In the genomic region with DNA sequence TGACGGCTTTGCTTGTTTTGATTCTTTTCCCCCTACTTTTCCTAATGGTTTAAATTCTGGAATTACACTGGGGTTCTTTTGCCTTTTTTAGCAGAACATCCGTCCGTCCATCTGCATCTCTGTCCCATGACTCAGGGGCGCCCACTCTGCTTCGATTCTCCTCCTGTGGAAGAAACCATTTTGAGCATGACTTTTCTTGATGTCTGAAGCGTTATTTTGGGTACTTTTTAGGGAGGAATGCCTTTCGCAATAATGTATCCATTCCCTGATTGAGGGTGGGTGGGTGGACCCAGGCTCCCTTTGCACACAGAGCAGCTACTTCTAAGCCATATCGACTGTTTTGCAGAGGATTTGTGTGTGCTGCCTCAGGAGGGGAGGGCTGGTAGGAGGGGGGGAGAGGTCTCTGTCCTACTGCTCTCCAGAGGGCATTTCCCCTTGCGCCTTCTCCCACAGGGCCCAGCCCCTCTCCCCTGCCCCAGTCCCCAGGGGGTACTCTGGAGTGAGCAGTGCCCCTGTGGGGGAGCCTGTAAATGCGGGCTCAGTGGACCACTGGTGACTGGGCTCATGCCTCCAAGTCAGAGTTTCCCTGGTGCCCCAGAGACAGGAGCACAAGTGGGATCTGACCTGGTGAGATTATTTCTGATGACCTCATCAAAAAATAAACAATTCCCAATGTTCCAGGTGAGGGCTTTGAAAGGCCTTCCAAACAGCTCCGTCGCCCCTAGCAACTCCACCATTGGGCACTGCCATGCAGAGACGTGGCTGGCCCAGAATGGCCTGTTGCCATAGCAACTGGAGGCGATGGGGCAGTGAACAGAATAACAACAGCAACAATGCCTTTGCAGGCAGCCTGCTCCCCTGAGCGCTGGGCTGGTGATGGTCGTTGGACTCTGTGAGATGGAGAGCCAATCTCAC, we compare ENCODE assay signal across 12 cellular contexts. TPM values are rescaled to one million over a fixed set of nuclear protein-coding genes. Genes with fewer than 3 reads are reported as not detected.
DNase-seq lines count a peak whose midpoint lies in the region; ATAC-seq and TF ChIP-seq lines count a peak whose summit lies in the region.
"Had no signal": no experiment of that assay in that cellular context is flagged by ENCODE, and none has a peak within 500 bp of the region (broad histone marks: within the 10 kb centered on the region; RNA-seq: fewer than 3 reads in every experiment).

No MANE protein-coding gene starts in this region.

- no peaks in the 10 kb centered on the region for H3K9me3 ChIP-seq in hepatocyte (ENCODE audit: low read depth)

- H3K4me2 ChIP-seq in GM23338 (no peak overlapping the region), hepatocyte (no peak overlapping the region)

- 0 out of 2 replicates have a peak, but pooled peaks cover 3% of the 10 kb centered on the region for H3K79me2 ChIP-seq in GM23338 (replicated peaks; ENCODE audit: insufficient read depth)
- no peaks in the 10 kb centered on the region for H3K79me2 ChIP-seq in hepatocyte

- H3K4me1 ChIP-seq in GM23338 (ENCODE audit: insufficient read depth) (no peaks in the 10 kb centered on the region), hepatocyte (ENCODE audit: insufficient read depth) (no peaks in the 10 kb centered on the region)

- H3K27me3 ChIP-seq in GM23338 (ENCODE audit: insufficient read depth) (no peaks in the 10 kb centered on the region), hepatocyte (no peaks in the 10 kb centered on the region)

- CTCF ChIA-PET in GM10248 (lab: Yijun Ruan, JAX) = interaction anchor here (1.8 to 6.5 kb wide), 2 partner anchors 136 kb away, joined by 4 to 198 read pairs; no protein-coding TSS in a partner anchor

- H3K4me1 Mint-ChIP-seq in GM23338 (peaks cover 22% of the 10 kb centered on the region), progenitor cell of endocrine pancreas (ENCODE audit: low read depth) (peaks cover 11% of the 10 kb centered on the region)

- no peak overlapping the region for H3K27ac Mint-ChIP-seq in GM23338
- peak overlapping the region; percentile 81 for H3K27ac Mint-ChIP-seq in progenitor cell of endocrine pancreas
- H3K27ac Mint-ChIP-seq: activated naive CD8-positive, alpha-beta T cell treated with anti-CD3 and anti-CD28 coated beads, Interleukin-2, amount 10 ng/mL, durations not matched to agents 7 days and 5 days; T-helper 2 cell treated with Interferon-gamma antibody and Interleukin-4, amounts not matched to agents 5 μg/mL and 100 μg/mL, for 36 hours had no signal

- POLR2A ChIA-PET in GM10248 (lab: Yijun Ruan, JAX) = no interaction called here

- H2AFZ ChIP-seq in GM23338 = no peak overlapping the region
- H2AFZ ChIP-seq in hepatocyte = no peak overlapping the region

- peaks cover 5% of the 10 kb centered on the region for H3F3A ChIP-seq in GM23338 (replicated peaks; ENCODE audit: low read depth)

- DNase-seq in GM23338 (ENCODE audit: low spot score) (peak; percentile 91), NCI-H774 (lab: John Stamatoyannopoulos, UW) (peak; percentile 82), hepatocyte (ENCODE audit: low spot score) (peak; percentile 56), progenitor cell of endocrine pancreas (ENCODE audit: low spot score, unreplicated experiment) (peak; percentile 22), NCI-H1048 (lab: John Stamatoyannopoulos, UW) (no peak), A172 (ENCODE audit: low spot score) (no peak), islet precursor cell (no peak), GM10248 (ENCODE audit: extremely low spot score) (no peak)
- DNase-seq: activated naive CD8-positive, alpha-beta T cell treated with anti-CD3 and anti-CD28 coated beads, Interleukin-2, amount 10 ng/mL, durations not matched to agents 7 days and 5 days; DND-41; NCI-H1436 treated with DMSO at 0.1 percent for 48 hours had no signal

- WGBS in hepatocyte (ENCODE audit: low lambda C conversion rate, missing lambda C conversion rate) = 75% methylated on average over 15 of the region's 16 CpGs

- H3K9me2 ChIP-seq in GM23338 (ENCODE audit: insufficient read depth) = no peaks in the 10 kb centered on the region
- H3K9me2 ChIP-seq in hepatocyte (replicated peaks; ENCODE audit: insufficient read depth) = no peaks in the 10 kb centered on the region

- TF ChIP-seq CTCF in GM23338 (conservative IDR thresholded peaks at IDR 0.05; ENCODE audit: low read depth in 2 of 2) (no peak), hepatocyte (IDR thresholded peaks at IDR 0.05; ENCODE audit: poor library complexity) (no peak), progenitor cell of endocrine pancreas (IDR thresholded peaks at IDR 0.05; ENCODE audit: unreplicated experiment) (no peak), GM10248 (IDR thresholded peaks at IDR 0.05; ENCODE audit: control extremely low read depth, extremely low read depth, low read depth, missing control alignments) (no peak)

- no peaks in the 10 kb centered on the region for H3K36me3 ChIP-seq in GM23338 (ENCODE audit: insufficient read depth)
- H3K36me3 ChIP-seq in hepatocyte (replicated peaks; ENCODE audit: insufficient read depth, low read depth) = no peaks in the 10 kb centered on the region

- H3K9me3 Mint-ChIP-seq in GM23338 = no peaks in the 10 kb centered on the region
- no peaks in the 10 kb centered on the region for H3K9me3 Mint-ChIP-seq in progenitor cell of endocrine pancreas (ENCODE audit: low read depth)
- H3K9me3 Mint-ChIP-seq: activated naive CD8-positive, alpha-beta T cell treated with anti-CD3 and anti-CD28 coated beads, Interleukin-2, amount 10 ng/mL, durations not matched to agents 7 days and 5 days; T-helper 2 cell treated with Interferon-gamma antibody and Interleukin-4, amounts not matched to agents 5 μg/mL and 100 μg/mL, for 36 hours had no signal

- H3K4me3 ChIP-seq in GM23338 = no peak overlapping the region
- no peak overlapping the region for H3K4me3 ChIP-seq in hepatocyte

- ATAC-seq in GM23338 = peak; percentile 35

- H3K36me3 Mint-ChIP-seq in GM23338 (ENCODE audit: low read depth) = peaks cover 43% of the 10 kb centered on the region
- peaks cover 12% of the 10 kb centered on the region for H3K36me3 Mint-ChIP-seq in progenitor cell of endocrine pancreas (ENCODE audit: insufficient read depth)

- H4K20me1 ChIP-seq in GM23338 (replicated peaks; ENCODE audit: insufficient read depth) (peaks cover 3% of the 10 kb centered on the region; the same call in 1 of the 2 replicates), hepatocyte (ENCODE audit: insufficient read depth, poor library complexity, severe bottlenecking) (no peaks in the 10 kb centered on the region)

- H3K4me3 Mint-ChIP-seq in GM23338 (no peak overlapping the region), progenitor cell of endocrine pancreas (ENCODE audit: low read depth) (no peak overlapping the region)
- H3K4me3 Mint-ChIP-seq: activated naive CD8-positive, alpha-beta T cell treated with anti-CD3 and anti-CD28 coated beads, Interleukin-2, amount 10 ng/mL, durations not matched to agents 7 days and 5 days; T-helper 2 cell treated with Interferon-gamma antibody and Interleukin-4, amounts not matched to agents 5 μg/mL and 100 μg/mL, for 36 hours had no signal

- H3K27ac ChIP-seq in GM23338 (ENCODE audit: low read depth) = peak overlapping the region; percentile 26; the same call in 1 of the 2 replicates
- peak overlapping the region; percentile 45 for H3K27ac ChIP-seq in hepatocyte

- H3K27me3 Mint-ChIP-seq in GM23338 (ENCODE audit: insufficient read depth, low read depth, poor library complexity) = peaks cover 15% of the 10 kb centered on the region
- no peaks in the 10 kb centered on the region for H3K27me3 Mint-ChIP-seq in progenitor cell of endocrine pancreas
- H3K27me3 Mint-ChIP-seq: activated naive CD8-positive, alpha-beta T cell treated with anti-CD3 and anti-CD28 coated beads, Interleukin-2, amount 10 ng/mL, durations not matched to agents 7 days and 5 days had no signal

TF ChIP-seq in GM23338, 12 proteins besides CTCF, POLR2A, EP300 and RAD21 (continues in another document):
- TF ChIP-seq, protein P1, sequence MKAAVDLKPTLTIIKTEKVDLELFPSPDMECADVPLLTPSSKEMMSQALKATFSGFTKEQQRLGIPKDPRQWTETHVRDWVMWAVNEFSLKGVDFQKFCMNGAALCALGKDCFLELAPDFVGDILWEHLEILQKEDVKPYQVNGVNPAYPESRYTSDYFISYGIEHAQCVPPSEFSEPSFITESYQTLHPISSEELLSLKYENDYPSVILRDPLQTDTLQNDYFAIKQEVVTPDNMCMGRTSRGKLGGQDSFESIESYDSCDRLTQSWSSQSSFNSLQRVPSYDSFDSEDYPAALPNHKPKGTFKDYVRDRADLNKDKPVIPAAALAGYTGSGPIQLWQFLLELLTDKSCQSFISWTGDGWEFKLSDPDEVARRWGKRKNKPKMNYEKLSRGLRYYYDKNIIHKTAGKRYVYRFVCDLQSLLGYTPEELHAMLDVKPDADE (IDR thresholded peaks at IDR 0.05) = no peak
- no peak for TF ChIP-seq CREB1 (CRISPR knock-in tag; IDR thresholded peaks at IDR 0.05; ENCODE audit: low read depth)
- TF ChIP-seq POLR2AphosphoS5 (IDR thresholded peaks at IDR 0.05; ENCODE audit: low read depth) = no peak
- TF ChIP-seq JUNB (IDR thresholded peaks at IDR 0.05; ENCODE audit: unreplicated experiment) = no peak
- no peak for TF ChIP-seq ZNF114 (CRISPR knock-in tag; IDR thresholded peaks at IDR 0.05)
- no peak for TF ChIP-seq EZH2 (IDR thresholded peaks at IDR 0.05; ENCODE audit: low read depth, unreplicated experiment)

RNA-seq across cellular contexts. Expression of a gene that starts 19.4 kb away (rescaled TPM):
- 5.1 and 5.4 TPM in 2 replicates for total RNA-seq in GM23338 (2014; rRNA removed; shearing (Covaris generic))
- polyA plus RNA-seq in GM23338 (2016; fragmentation: Nextera tagmentation; extraction: Ambion mirVana) = 0.38 and 0.50 TPM in 2 replicates
- total RNA-seq in hepatocyte = 0.16 and 0.37 TPM in 2 replicates
- polyA plus RNA-seq in hepatocyte = 0.44 and 0.66 TPM in 2 replicates
- 3.0 and 3.8 TPM in 2 replicates for total RNA-seq in progenitor cell of endocrine pancreas
- total RNA-seq in A172 (2014; rRNA removed; shearing (Covaris generic)) = 0.10 and 0.12 TPM in 2 replicates

Comparison
In these comparisons a context has a peak if more than half of its experiments do, and no peak if none do; other contexts are left out.
1. DNase-seq: peak in GM23338 (single experiment), NCI-H774 (single experiment), hepatocyte (single experiment) and progenitor cell of endocrine pancreas (single experiment); none in NCI-H1048 (single experiment), A172 (single experiment), islet precursor cell (single experiment) and GM10248 (single experiment).